Comparison of ENCODE assay signal across 8 cellular contexts in genomic region chrX:49163555-49164419, GRCh38.
DNase-seq lines count a peak whose midpoint lies in the region; ATAC-seq and TF ChIP-seq lines count a peak whose summit lies in the region.

No MANE protein-coding gene starts in this region.

- H3K9ac ChIP-seq in NT2/D1 (ENCODE audit: insufficient read length, low read depth) = peak overlapping the region; percentile 74

- H3K27me3 ChIP-seq in NT2/D1 (ENCODE audit: insufficient read depth, insufficient read length) = peaks cover 15% of the 10 kb centered on the region

- peaks cover 8% of the 10 kb centered on the region for H3K4me1 ChIP-seq in NT2/D1 (ENCODE audit: insufficient read depth, insufficient read length)

- no peaks in the 10 kb centered on the region for H3K36me3 ChIP-seq in NT2/D1 (ENCODE audit: insufficient read depth, insufficient read length, low read length)

- peak overlapping the region; percentile 78 for H3K27ac ChIP-seq in C4-2B

- DNase-seq in HPDE6-E6E7 (ENCODE audit: extremely low spot score) (peak; percentile 41), NT2/D1 (ENCODE audit: low read depth, low spot score) (peak; percentile 85), activated T-cell treated with anti-CD3 and anti-CD28 coated beads for 1 hour (ENCODE audit: low read depth) (peak; percentile 70), epidermal melanocyte (ENCODE audit: insufficient read length, low spot score) (peak; percentile 54), middle frontal gyrus (ENCODE audit: extremely low spot score, low spot score) (peak; percentile 43)
- peak; percentile 60 for DNase-seq in stimulated activated CD8-positive, alpha-beta memory T cell treated with anti-CD3 and anti-CD28 coated beads, Interleukin-4, amount 100 ng/mL, for 24 hours (ENCODE audit: low read depth)

- peak; percentile 86 for TF ChIP-seq CTCF in C4-2B (conservative IDR thresholded peaks at IDR 0.05)

- H3K4me3 ChIP-seq in NT2/D1 (ENCODE audit: insufficient read length, low read depth) = peak overlapping the region; percentile 46

- H3K9me3 ChIP-seq in NT2/D1 (ENCODE audit: insufficient read depth, low read length) = no peaks in the 10 kb centered on the region

- ATAC-seq in GM19372 (IDR thresholded peaks at IDR 0.05; ENCODE audit: low read depth, unreplicated experiment) = peak; percentile 63

Comparison
In these comparisons a context has a peak if more than half of its experiments do, and no peak if none do; other contexts are left out.
1. Peak in every context shown above with its lines: DNase-seq, ATAC-seq, H3K4me3 ChIP-seq and H3K27ac ChIP-seq.